9 cellular contexts compared by ENCODE assay signal in the genomic region with DNA sequence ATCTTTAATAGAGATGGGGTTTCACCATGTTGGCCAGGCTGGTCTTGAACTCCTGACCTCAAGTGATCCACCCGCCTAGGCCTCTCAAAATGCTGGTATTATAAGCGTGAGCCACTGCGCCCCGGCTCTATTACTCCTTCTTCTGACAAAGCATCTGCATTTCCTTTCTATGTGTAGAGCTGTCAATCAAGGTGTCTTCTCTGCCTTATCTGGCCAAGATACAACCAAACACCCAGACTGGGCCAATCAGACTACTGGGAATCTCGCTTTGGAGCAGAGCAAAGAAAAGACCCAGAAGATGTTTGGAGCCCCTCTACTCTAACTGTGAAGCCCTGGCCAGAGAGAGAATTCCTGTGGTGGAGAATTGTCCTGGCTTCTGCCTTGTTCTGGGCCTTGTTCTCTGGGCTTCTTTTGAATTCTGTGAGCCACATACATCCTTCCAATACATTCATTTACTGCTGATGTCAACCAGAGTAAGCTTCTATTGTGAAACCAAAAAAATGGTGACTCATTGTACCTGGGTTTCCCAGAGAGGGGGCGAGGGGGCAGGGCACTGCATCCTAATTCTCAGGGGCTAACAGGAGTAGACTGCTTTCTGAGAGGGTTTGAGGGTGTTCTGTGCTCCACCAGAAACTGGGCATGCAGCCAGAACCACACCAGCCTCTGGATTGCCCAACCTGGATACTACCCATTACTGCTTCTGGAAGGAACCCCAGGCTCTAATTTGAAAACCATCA. TPM values are rescaled to one million over a fixed set of nuclear protein-coding genes. Genes with fewer than 3 reads are reported as not detected.
DNase-seq lines count a peak whose midpoint lies in the region; ATAC-seq, FAIRE-seq and TF ChIP-seq lines count a peak whose summit lies in the region.
"Had no signal": no experiment of that assay in that cellular context is flagged by ENCODE, and none has a peak within 500 bp of the region (broad histone marks: within the 10 kb centered on the region; RNA-seq: fewer than 3 reads in every experiment).

No MANE protein-coding gene starts in this region.

- peaks cover 4% of the 10 kb centered on the region for H3K9me3 Mint-ChIP-seq in activated CD4-positive, alpha-beta memory T cell treated with anti-CD3 and anti-CD28 coated beads for 36 hours

- no TSS peak for BruUV-seq in HCT116 (replicated peaks; lab: Mats Ljungman, UMichigan)

- peaks cover 8 to 16% of the 10 kb centered on the region in 2 experiments; a peak in 3 of 4 replicates for H3K4me1 ChIP-seq in HCT116 (ENCODE audit: control insufficient read depth in 1 of 2, insufficient read depth in 2 of 2, low read length in 2 of 2)
- H3K4me1 ChIP-seq in kidney (ENCODE audit: control insufficient read depth in 1 of 2, insufficient read depth in 1 of 2, low read depth in 1 of 2, low read length in 2 of 2), result no peaks in the 10 kb centered on the region

- H3K27me3 Mint-ChIP-seq in activated CD4-positive, alpha-beta memory T cell treated with anti-CD3 and anti-CD28 coated beads for 36 hours, result no peaks in the 10 kb centered on the region

- no peaks in the 10 kb centered on the region for H3K9me2 ChIP-seq in HCT116 (ENCODE audit: insufficient read depth)

- no peaks in the 10 kb centered on the region for H4K20me1 ChIP-seq in HCT116 (ENCODE audit: insufficient read depth)

- TF ChIP-seq CTCF in AG10803 (conservative IDR thresholded peaks at IDR 0.05; ENCODE audit: low read length), result no peak
- no peak for TF ChIP-seq CTCF in HCT116 (IDR thresholded peaks at IDR 0.05 in 2 of 3, conservative IDR thresholded peaks at IDR 0.05 in 1 of 3; ENCODE audit: borderline replicate concordance in 1 of 3, insufficient read depth in 1 of 3, low read depth in 2 of 3, low read length in 2 of 3)
- TF ChIP-seq CTCF in kidney (IDR thresholded peaks at IDR 0.05; ENCODE audit: borderline replicate concordance, extremely low read depth, insufficient read depth), result no peak

- H3K27ac ChIP-seq in HCT116 (ENCODE audit: low read depth, low read length), result no peak overlapping the region
- no peak overlapping the region for H3K27ac ChIP-seq in kidney (ENCODE audit: low read depth in 2 of 2, low read length in 2 of 2)
- H3K27ac ChIP-seq: pancreas had no signal

- POLR2A ChIA-PET in HCT116 (lab: Charles Lee), result no interaction called here
- POLR2A ChIA-PET in activated CD4-positive, alpha-beta memory T cell treated with anti-CD3 and anti-CD28 coated beads for 36 hours (lab: Charles Lee), result interaction anchor here (0.6 to 6.2 kb wide), 9 partner anchors 9 to 101 kb away, joined by 3 to 69 read pairs (median 13); partner anchors contain the start of genes BATF, ERG28 and TTLL5

- no peak for FAIRE-seq in kidney (lab: Jason Lieb, UNC)
- FAIRE-seq: pancreas had no signal

- no peak for TF ChIP-seq RAD21 in HCT116 (IDR thresholded peaks at IDR 0.05; ENCODE audit: low read depth)

- no peak for TF ChIP-seq POLR2A in HCT116 (IDR thresholded peaks at IDR 0.05; ENCODE audit: borderline replicate concordance, extremely low read depth, insufficient read depth, insufficient read length)

- ATAC-seq in HCT116 (no peak), HG02588 (IDR thresholded peaks at IDR 0.05; ENCODE audit: unreplicated experiment) (no peak), HG03442 (IDR thresholded peaks at IDR 0.05; ENCODE audit: unreplicated experiment) (no peak), HG03025 (IDR thresholded peaks at IDR 0.05; ENCODE audit: low FRiP score, unreplicated experiment) (no peak)

- CTCF ChIA-PET in HCT116 (lab: Charles Lee), result interaction anchor here (2.4 kb wide), 1 partner anchor 251 kb away, joined by 25 read pairs; no protein-coding TSS in a partner anchor
- CTCF ChIA-PET in activated CD4-positive, alpha-beta memory T cell treated with anti-CD3 and anti-CD28 coated beads for 36 hours (lab: Charles Lee), result interaction anchor here (0.8 to 6.6 kb wide), 13 partner anchors 9 to 258 kb away, joined by 3 to 91 read pairs (median 17); partner anchors contain the start of genes BATF, ERG28 and FLVCR2

- H3K9me3 ChIP-seq in HCT116 (ENCODE audit: control insufficient read depth in 1 of 2, insufficient read depth in 1 of 2, low read depth in 1 of 2, low read length in 2 of 2) (no peaks in the 10 kb centered on the region; a peak in 1 of 4 replicates), kidney (ENCODE audit: control insufficient read depth in 1 of 2, low read length in 2 of 2) (no peaks in the 10 kb centered on the region)
- H3K9me3 ChIP-seq: pancreas had no signal

- RAD21 ChIA-PET in HCT116 (lab: Charles Lee; ENCODE audit: low non-redundant PET in 1 of 2, low total read pairs in 2 of 2, uncharacterized antibody in 2 of 2, unreplicated experiment in 2 of 2), result no interaction called here

- H3K36me3 ChIP-seq in HCT116 (ENCODE audit: control insufficient read depth in 1 of 2, insufficient read depth in 2 of 2, low read length in 2 of 2) (no peaks in the 10 kb centered on the region), kidney (ENCODE audit: control insufficient read depth in 1 of 2, insufficient read depth in 2 of 2, low read length in 2 of 2) (no peaks in the 10 kb centered on the region)
- H3K36me3 ChIP-seq: pancreas had no signal

- no peaks in the 10 kb centered on the region for H3K79me2 ChIP-seq in HCT116 (ENCODE audit: insufficient read depth, low read length)

- DNase-seq in AG10803 (ENCODE audit: low read depth) (peak; percentile 65), HCT116 (ENCODE audit: low read depth, low spot score) (no peak), kidney (peak; percentile 82), T-helper 9 cell (no peak)
- peak; percentile 88 for DNase-seq in activated CD4-positive, alpha-beta memory T cell treated with anti-CD3 and anti-CD28 coated beads for 36 hours

- H3K9ac ChIP-seq in HCT116 (ENCODE audit: low read length) (no peak overlapping the region), kidney (ENCODE audit: low read length in 2 of 2) (no peak overlapping the region)

- H2AFZ ChIP-seq in HCT116 (ENCODE audit: low read depth, low read length, poor library complexity, severe bottlenecking), result no peak overlapping the region

- H3K27me3 ChIP-seq in HCT116 (ENCODE audit: insufficient read depth, low read length), result no peaks in the 10 kb centered on the region
- H3K27me3 ChIP-seq: pancreas had no signal

- H3K4me1 Mint-ChIP-seq in activated CD4-positive, alpha-beta memory T cell treated with anti-CD3 and anti-CD28 coated beads for 36 hours (ENCODE audit: low read depth), result peaks cover 84% of the 10 kb centered on the region

- H3K4me3 Mint-ChIP-seq in activated CD4-positive, alpha-beta memory T cell treated with anti-CD3 and anti-CD28 coated beads for 36 hours, result peak overlapping the region; percentile 7

- H3K4me2 ChIP-seq in HCT116 (ENCODE audit: low read length), result no peak overlapping the region

- peaks cover 12% of the 10 kb centered on the region for H3K36me3 Mint-ChIP-seq in activated CD4-positive, alpha-beta memory T cell treated with anti-CD3 and anti-CD28 coated beads for 36 hours

- peak overlapping the region; percentile 99 for H3K27ac Mint-ChIP-seq in activated CD4-positive, alpha-beta memory T cell treated with anti-CD3 and anti-CD28 coated beads for 36 hours

- intact Hi-C loops in HCT116 (cut with micrococcal nuclease), result loop anchor here (5.0 kb wide), 1 partner anchor 432 kb away; the partner anchor contains the start of gene NEK9
- intact Hi-C loops in activated CD4-positive, alpha-beta memory T cell treated with anti-CD3 and anti-CD28 coated beads for 36 hours (cut with micrococcal nuclease), result loop anchor here (1.0 to 10.0 kb wide), 5 partner anchors 9 to 1475 kb away; partner anchors contain the start of gene YLPM1
- intact Hi-C loops in kidney (cut with DNase I), result no loop called here

- H3K4me3 ChIP-seq in AG10803 (ENCODE audit: low read length), result no peak overlapping the region
- no peak overlapping the region for H3K4me3 ChIP-seq in HCT116 (replicated peaks in 1 of 2; ENCODE audit: low read depth in 1 of 2, low read length in 2 of 2)
- H3K4me3 ChIP-seq in kidney (ENCODE audit: low read length in 2 of 2), result no peak overlapping the region
- H3K4me3 ChIP-seq: pancreas had no signal

TF ChIP-seq in HCT116, 20 proteins besides CTCF, POLR2A, EP300 and RAD21:
- TF ChIP-seq SIN3A (IDR thresholded peaks at IDR 0.05; ENCODE audit: low read depth) (no peak), MAX (IDR thresholded peaks at IDR 0.05) (no peak), EZH2 (IDR thresholded peaks at IDR 0.05) (no peak), CEBPB (IDR thresholded peaks at IDR 0.05; ENCODE audit: low read depth) (peak; percentile 63; the same call in 1 of the 2 replicates), ZFX (IDR thresholded peaks at IDR 0.05) (no peak), CBX3 (IDR thresholded peaks at IDR 0.05; ENCODE audit: low read depth) (no peak)

RNA-seq across cellular contexts. Expression of gene FLVCR2, which starts 18.8 kb away (rescaled TPM):
- total RNA-seq in HCT116 (2021; ENCODE audit: unreplicated experiment) (0.84 TPM), kidney (17.0 TPM)
- 0.40 and 0.61 TPM in 2 replicates for polyA plus RNA-seq in HCT116 (2012)
- 1 to 10 TPM; 2.8 to 7.6 TPM for total RNA-seq in activated CD4-positive, alpha-beta memory T cell treated with anti-CD3 and anti-CD28 coated beads for 36 hours
- polyA plus RNA-seq in kidney (ENCODE audit: insufficient read depth, low read depth, low replicate concordance), result 7.1 TPM

RNA-seq across cellular contexts. Expression of gene BATF, which starts 37.4 kb away (rescaled TPM):
- 0.69 TPM for total RNA-seq in HCT116 (2021; ENCODE audit: unreplicated experiment)
- polyA plus RNA-seq in HCT116 (2012), result not detected in 2 replicates
- total RNA-seq in activated CD4-positive, alpha-beta memory T cell treated with anti-CD3 and anti-CD28 coated beads for 36 hours, result 100 to 1,000 TPM; 171 to 182 TPM
- 3.7 TPM for total RNA-seq in kidney
- polyA plus RNA-seq in kidney (ENCODE audit: insufficient read depth, low read depth, low replicate concordance), result 1.6 TPM

Comparison
In these comparisons a context has a peak if more than half of its experiments do, and no peak if none do; other contexts are left out.
1. DNase-seq: peak in AG10803 (single experiment), activated CD4-positive, alpha-beta memory T cell treated with anti-CD3 and anti-CD28 coated beads for 36 hours (single experiment) and kidney (single experiment); none in HCT116 (single experiment) and T-helper 9 cell (single experiment).
2. RNA of gene BATF, which starts 37.4 kb away (total RNA-seq): 171 to 182 TPM in activated CD4-positive, alpha-beta memory T cell treated with anti-CD3 and anti-CD28 coated beads for 36 hours; 3.7 TPM in kidney (single experiment) and 0.69 TPM in HCT116 (single experiment); every median in the first group is over 10 times any median in the second.